Comparison of ENCODE assay signal across 2 cellular contexts in genomic region chr10:121991727-121992126, GRCh38.
TF ChIP-seq lines count a peak whose summit lies in the region.

No MANE protein-coding gene starts in this region.

TF ChIP-seq in HEK293, 187 proteins besides CTCF, POLR2A, EP300 and RAD21:
- peak; percentile 67 for TF ChIP-seq SETDB1 (IDR thresholded peaks at IDR 0.05; ENCODE audit: insufficient read length, low read length)

TF ChIP-seq in K562, 482 proteins besides CTCF, POLR2A, EP300 and RAD21:
- peak; percentile 89 for TF ChIP-seq ZNF431 (CRISPR knock-in tag; IDR thresholded peaks at IDR 0.05)
